8 cellular contexts compared by ENCODE assay signal in genomic region chr14:102774391-102775153, GRCh38. TPM values are rescaled to one million over a fixed set of nuclear protein-coding genes. Genes with fewer than 3 reads are reported as not detected.
A peak's percentile ranks its signal among the peaks of the same experiment; 100 is the strongest.
DNase-seq lines count a peak whose midpoint lies in the region; ATAC-seq and TF ChIP-seq lines count a peak whose summit lies in the region.

No MANE protein-coding gene starts in this region.

- H3K27ac ChIP-seq in KOPT-K1 (ENCODE audit: low read depth, low read length, poor library complexity, severe bottlenecking) (peak overlapping the region; percentile 10), osteoblast (ENCODE audit: low read depth, low read length) (peak overlapping the region; percentile 73)

- peaks cover 15% of the 10 kb centered on the region for H3K79me2 ChIP-seq in osteoblast (ENCODE audit: insufficient read depth, low read length)

- peak; percentile 88 for DNase-seq in CD14-positive monocyte (ENCODE audit: low spot score)
- DNase-seq in SHP77 treated with DMSO at 0.1 percent for 48 hours (lab: John Stamatoyannopoulos, UW), result peak; percentile 58
- peak; percentile 58 for DNase-seq in activated naive CD4-positive, alpha-beta T cell treated with Interleukin-2 at 50 U/mL for 16 hours
- DNase-seq in foreskin melanocyte, result peak; percentile 70
- peak; percentile 97 for DNase-seq in osteoblast (ENCODE audit: insufficient read length, low spot score, missing footprints)
- DNase-seq in KG1 (lab: John Stamatoyannopoulos, UW), result no peak

- peaks cover 43% of the 10 kb centered on the region for H3K4me1 Mint-ChIP-seq in CD14-positive monocyte

- H3K9me3 ChIP-seq in KOPT-K1 (ENCODE audit: insufficient read depth, low read length, poor library complexity, severe bottlenecking) (no peaks in the 10 kb centered on the region), osteoblast (ENCODE audit: low read depth, low read length) (no peaks in the 10 kb centered on the region)

- H3K36me3 ChIP-seq in KOPT-K1 (ENCODE audit: insufficient read depth, low read length) (no peaks in the 10 kb centered on the region), osteoblast (ENCODE audit: insufficient read depth, low read length) (no peaks in the 10 kb centered on the region)

- peak overlapping the region; percentile 70 for H3K4me2 ChIP-seq in osteoblast (ENCODE audit: insufficient read depth, low read length)

- peak overlapping the region; percentile 89 to 96 (median 92) for H3K27ac Mint-ChIP-seq in CD14-positive monocyte

- H2AFZ ChIP-seq in osteoblast (ENCODE audit: low read length), result peak overlapping the region; percentile 82

- H3K4me3 Mint-ChIP-seq in CD14-positive monocyte, result peak overlapping the region; percentile 30 to 57

- H3K27me3 ChIP-seq in osteoblast (ENCODE audit: insufficient read depth, low read length), result no peaks in the 10 kb centered on the region

- H4K20me1 ChIP-seq in osteoblast (ENCODE audit: insufficient read depth, low read length), result peaks cover 9% of the 10 kb centered on the region

- ATAC-seq in GM19351 (IDR thresholded peaks at IDR 0.05; ENCODE audit: unreplicated experiment), result peak; percentile 41

- intact Hi-C loops in CD14-positive monocyte (cut with micrococcal nuclease), result loop anchor here in 1 of 2 donors (5.0 kb wide), 1 partner anchor 33 kb away; no protein-coding TSS in a partner anchor

- peak overlapping the region; percentile 41 for H3K4me3 ChIP-seq in osteoblast (ENCODE audit: insufficient read depth, low read length)

- H3K27me3 Mint-ChIP-seq in CD14-positive monocyte (ENCODE audit: low read depth in 3 of 3), result peaks cover 3 to 12% (median 3%) of the 10 kb centered on the region in 3 donors

- H3K36me3 Mint-ChIP-seq in CD14-positive monocyte, result peaks cover 3% of the 10 kb centered on the region in 2 donors

- peaks cover 0 to 2% (median 0%) of the 10 kb centered on the region in 7 donors for H3K9me3 Mint-ChIP-seq in CD14-positive monocyte

- peaks cover 24% of the 10 kb centered on the region for H3K4me1 ChIP-seq in osteoblast (ENCODE audit: insufficient read depth, low read length)

- TF ChIP-seq CTCF in CD14-positive monocyte (IDR thresholded peaks at IDR 0.05) (peak; percentile 73), osteoblast (IDR thresholded peaks at IDR 0.05; ENCODE audit: extremely low read depth, low read depth, low read length) (peak; percentile 89)

RNA-seq across cellular contexts. Expression of gene TRAF3, which starts 2.7 kb away (rescaled TPM):
- 10 to 100 TPM; 12.0 to 17.3 TPM for polyA plus RNA-seq in CD14-positive monocyte
- total RNA-seq in osteoblast, result 19.5 and 23.3 TPM in 2 replicates
